20 cellular contexts compared by ENCODE assay signal in genomic region chr3:35487396-35487795, GRCh38.
"Had no signal": no experiment of that assay in that cellular context is flagged by ENCODE, and none has a peak within 500 bp of the region (broad histone marks: within the 10 kb centered on the region; RNA-seq: fewer than 3 reads in every experiment).

No MANE protein-coding gene starts in this region.

- H3K4me1 Mint-ChIP-seq: memory B cell; natural killer cell; stimulated activated memory B cell treated with anti-CD40 and anti-IgM and Interleukin-4, amounts not matched to agents 10 μg/mL and 1 μg/mL and 100 μg/mL, for 72 hours; stimulated activated naive CD8-positive, alpha-beta T cell treated with anti-CD3 and anti-CD28 coated beads, Interleukin-15, amount 100 ng/mL, for 72 hours had no signal

- H3K9me3 Mint-ChIP-seq: memory B cell; stimulated activated naive CD8-positive, alpha-beta T cell treated with anti-CD3 and anti-CD28 coated beads, Interleukin-15, amount 100 ng/mL, for 72 hours had no signal

- H3K36me3 Mint-ChIP-seq: memory B cell; naive B cell; neural progenitor cell; stimulated activated memory B cell treated with anti-CD40 and anti-IgM and Interleukin-4, amounts not matched to agents 10 μg/mL and 1 μg/mL and 100 μg/mL, for 72 hours had no signal

- H3K27me3 Mint-ChIP-seq: memory B cell; stimulated activated memory B cell treated with anti-CD40 and anti-IgM and Interleukin-4, amounts not matched to agents 10 μg/mL and 1 μg/mL and 100 μg/mL, for 72 hours; stimulated activated naive CD8-positive, alpha-beta T cell treated with anti-CD3 and anti-CD28 coated beads, Interleukin-15, amount 100 ng/mL, for 72 hours had no signal

- H3K27ac Mint-ChIP-seq: memory B cell; naive B cell; natural killer cell; neural progenitor cell; stimulated activated memory B cell treated with anti-CD40 and anti-IgM and Interleukin-4, amounts not matched to agents 10 μg/mL and 1 μg/mL and 100 μg/mL, for 72 hours; stimulated activated naive CD8-positive, alpha-beta T cell treated with anti-CD3 and anti-CD28 coated beads, Interleukin-15, amount 100 ng/mL, for 72 hours had no signal

- H3K4me3 Mint-ChIP-seq: memory B cell; naive B cell; natural killer cell; neural progenitor cell; stimulated activated memory B cell treated with anti-CD40 and anti-IgM and Interleukin-4, amounts not matched to agents 10 μg/mL and 1 μg/mL and 100 μg/mL, for 72 hours; stimulated activated naive CD8-positive, alpha-beta T cell treated with anti-CD3 and anti-CD28 coated beads, Interleukin-15, amount 100 ng/mL, for 72 hours had no signal

- ATAC-seq: left cardiac atrium; natural killer cell; psoas muscle; right lobe of liver; stimulated activated memory B cell treated with anti-CD40 and anti-IgM and Interleukin-4, amounts not matched to agents 10 μg/mL and 1 μg/mL and 100 μg/mL, for 72 hours; stimulated activated naive CD8-positive, alpha-beta T cell treated with anti-CD3 and anti-CD28 coated beads, Interleukin-15, amount 100 ng/mL, for 72 hours had no signal

- DNase-seq: hippocampal formation; kidney glomerular epithelial cell; left cardiac atrium; left ventricle myocardium inferior; naive B cell; natural killer cell; occipital lobe; psoas muscle; right lobe of liver; stimulated activated CD4-positive, alpha-beta T cell treated with anti-CD3 and anti-CD28 coated beads, Interleukin-1b, Interleukin-23, amount 100 ng/mL, for 48 hours; stimulated activated CD4-positive, alpha-beta T cell treated with anti-CD3 and anti-CD28 coated beads, Interleukin-2, amount 100 ng/mL, for 48 hours; stimulated activated CD4-positive, alpha-beta T cell treated with anti-CD3 and anti-CD28 coated beads, Interleukin-4, amount 100 ng/mL, for 4 hours; stimulated activated CD8-positive, alpha-beta memory T cell treated with anti-CD3 and anti-CD28 coated beads, Interleukin-4, amount 100 ng/mL, for 48 hours; stimulated activated naive CD4-positive, alpha-beta T cell treated with Interleukin-2 at 50 U/mL for 16 hours; stimulated activated naive CD8-positive, alpha-beta T cell treated with anti-CD3 and anti-CD28 coated beads, Interleukin-15, amount 100 ng/mL, for 72 hours; substantia nigra; upper lobe of left lung had no signal
